Comparison of ENCODE assay signal across 25 cellular contexts in the genomic region with DNA sequence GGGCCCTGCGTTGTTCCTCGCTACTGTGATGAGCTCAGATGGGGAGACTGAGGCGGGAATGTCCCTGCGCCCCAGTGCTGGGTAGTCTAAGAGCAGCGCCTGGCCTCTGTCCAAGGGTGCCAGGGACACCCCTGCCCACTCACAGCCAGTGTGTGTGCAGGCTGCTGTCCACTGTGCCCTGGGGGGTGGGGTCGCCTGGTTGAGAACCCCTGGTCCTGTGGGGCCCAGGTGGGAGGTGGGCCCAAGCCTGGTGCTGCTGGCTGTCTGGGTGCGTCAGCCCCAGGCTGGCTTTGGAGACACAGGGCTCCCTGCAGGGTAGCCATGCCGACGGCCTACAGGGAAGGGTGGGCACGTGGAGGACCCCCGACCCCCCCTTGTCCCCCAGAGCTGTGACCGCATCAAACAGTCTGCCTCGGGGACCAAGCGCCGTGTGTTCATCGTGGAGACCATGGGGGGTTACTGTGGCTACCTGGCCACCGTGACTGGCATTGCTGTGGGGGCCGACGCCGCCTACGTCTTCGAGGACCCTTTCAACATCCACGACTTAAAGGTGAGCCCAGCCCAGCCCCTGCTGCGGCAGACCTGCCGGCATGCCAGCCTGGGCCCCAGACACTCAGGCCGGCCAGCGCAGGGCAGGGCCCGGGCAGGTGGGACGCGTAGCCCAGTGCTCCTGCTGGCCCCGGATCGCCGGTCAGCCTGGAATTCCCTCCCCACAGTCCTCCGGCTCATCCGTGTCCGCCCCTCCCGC. TPM values are rescaled to one million over a fixed set of nuclear protein-coding genes. Genes with fewer than 3 reads are reported as not detected.
DNase-seq lines count a peak whose midpoint lies in the region; ATAC-seq, FAIRE-seq and TF ChIP-seq lines count a peak whose summit lies in the region.
"Had no signal": no experiment of that assay in that cellular context is flagged by ENCODE, and none has a peak within 500 bp of the region (broad histone marks: within the 10 kb centered on the region; RNA-seq: fewer than 3 reads in every experiment).

No MANE protein-coding gene starts in this region.

- TF ChIP-seq RAD21 in GM12878 (IDR thresholded peaks at IDR 0.05; ENCODE audit: insufficient read depth, low read depth, low read length) = no peak
- TF ChIP-seq RAD21 in H1 (IDR thresholded peaks at IDR 0.05 in 1 of 2, conservative IDR thresholded peaks at IDR 0.05 in 1 of 2; ENCODE audit: low read depth in 2 of 2, low read length in 2 of 2) = no peak

- H3K27ac ChIP-seq in GM12878 (ENCODE audit: control insufficient read depth, insufficient read depth) (no peak overlapping the region), H1 (ENCODE audit: low read depth, low read length) (no peak overlapping the region), skeletal muscle tissue (ENCODE audit: low read depth, low read length) (no peak overlapping the region)
- H3K27ac ChIP-seq: GM23248 had no signal

- no peaks in the 10 kb centered on the region for H3K79me1 ChIP-seq in H1 (ENCODE audit: low read depth, low read length)

- no peak overlapping the region for H3K9ac ChIP-seq in GM12878 (ENCODE audit: control insufficient read depth, insufficient read depth, low read length)
- no peak overlapping the region for H3K9ac ChIP-seq in H1 (replicated peaks in 1 of 4; ENCODE audit: extremely low read depth in 1 of 4, low read depth in 3 of 4, low read length in 3 of 4)
- peak overlapping the region in 2 of 3 donors; percentile 4 to 89 for H3K9ac ChIP-seq in skeletal muscle tissue (ENCODE audit: low read depth in 1 of 3, low read length in 3 of 3)
- H3K9ac ChIP-seq: GM23248 had no signal

- H3K27me3 ChIP-seq in GM12878 (replicated peaks in 1 of 2; ENCODE audit: control insufficient read depth in 2 of 2, insufficient read depth in 2 of 2, low read length in 1 of 2) (no peaks in the 10 kb centered on the region), H1 (replicated peaks in 1 of 4; ENCODE audit: control insufficient read depth in 3 of 4, extremely low read depth in 1 of 4, insufficient read depth in 3 of 4, low read length in 3 of 4) (no peaks in the 10 kb centered on the region), skeletal muscle tissue (ENCODE audit: control insufficient read depth in 3 of 3, insufficient read depth in 3 of 3, low read length in 3 of 3) (no peaks in the 10 kb centered on the region)

- SMC1A ChIA-PET in GM12878 (lab: Charles Lee; ENCODE audit: uncharacterized antibody, unreplicated experiment) = no interaction called here

- H3K18ac ChIP-seq in H1 (ENCODE audit: extremely low read depth, low read length) = no peak overlapping the region

- no peak overlapping the region for H3K27ac Mint-ChIP-seq in T-cell
- H3K27ac Mint-ChIP-seq: CD4-positive, alpha-beta memory T cell; H9; HFFc6 had no signal

- no peak overlapping the region for H3K4ac ChIP-seq in H1 (replicated peaks; ENCODE audit: insufficient read length, low read depth, low read length)

- H4K5ac ChIP-seq in H1 (ENCODE audit: insufficient read length, low read depth, low read length) = no peak overlapping the region

- WGBS in GM12878 (ENCODE audit: insufficient coverage, insufficient replicate concordance, low lambda C conversion rate, missing lambda C conversion rate) = 93% methylated on average over 36 of the region's 37 CpGs
- WGBS in H1 (ENCODE audit: extremely low coverage in 1 of 2, insufficient coverage in 1 of 2, insufficient read length in 1 of 2, insufficient replicate concordance in 2 of 2, low coverage in 1 of 2, low lambda C conversion rate in 2 of 2, missing lambda C conversion rate in 1 of 2), 2 experiments = 92% methylated on average over 31 of the region's 37 CpGs; no CpG with 5 or more reads in 1 of the 2 experiments

- ATAC-seq in GM12878 (no peak), T-cell (replicated peaks in 1 of 4) (no peak)
- ATAC-seq: HCT116 had no signal

- H4K20me1 ChIP-seq in GM12878 (ENCODE audit: control insufficient read depth, insufficient read depth) (no peaks in the 10 kb centered on the region), H1 (replicated peaks in 1 of 2; ENCODE audit: control insufficient read depth in 1 of 2, insufficient read depth in 2 of 2, low read length in 2 of 2) (peaks cover 0 to 2% of the 10 kb centered on the region in 2 experiments)

- no peak overlapping the region for H2BK5ac ChIP-seq in H1 (ENCODE audit: low read depth, low read length)

- no peak overlapping the region for H2BK12ac ChIP-seq in H1 (ENCODE audit: low read depth, low read length)

- no peak overlapping the region for H2BK120ac ChIP-seq in H1 (replicated peaks; ENCODE audit: low read depth, low read length)

- DNase-seq in GM12878 (ENCODE audit: low read depth, low spot score) = no peak
- DNase-seq in H1 (ENCODE audit: low read depth in 1 of 2, low spot score in 2 of 2) = no peak
- DNase-seq in NCI-H510A treated with DMSO at 0.1 percent for 48 hours (lab: John Stamatoyannopoulos, UW) = no peak
- DNase-seq in T-cell = no peak
- DNase-seq in effector CD8-positive, alpha-beta T cell (lab: John Stamatoyannopoulos, UW) = no peak
- DNase-seq: C1 segment of cervical spinal cord; Calu3; CD4-positive, alpha-beta memory T cell; COR-L47; DMS53; DMS79 treated with DMSO at 0.1 percent for 48 hours; GF-D8; GM23248; H9; HFFc6 had no signal

- no peak overlapping the region for H2AFZ ChIP-seq in GM12878 (ENCODE audit: control insufficient read depth, low read depth, low read length)
- no peak overlapping the region for H2AFZ ChIP-seq in H1 (ENCODE audit: low read length)
- H2AFZ ChIP-seq: GM23248 had no signal

- H2BK15ac ChIP-seq in H1 (ENCODE audit: low read length) = no peak overlapping the region

- H3K4me3 ChIP-seq in GM12878 (no peak overlapping the region), H1 (ENCODE audit: extremely low read depth in 1 of 4, insufficient read depth in 2 of 4, low read depth in 3 of 4, low read length in 4 of 4) (no peak overlapping the region), skeletal muscle tissue (ENCODE audit: low read length in 3 of 3) (peak overlapping the region in 1 of 3 donors; percentile 85)
- H3K4me3 ChIP-seq: GM23248 had no signal

- intact Hi-C loops in GM12878 (cut with micrococcal nuclease; ENCODE audit: unreplicated experiment) = no loop called here

- H3K9me3 ChIP-seq in GM12878 (replicated peaks; ENCODE audit: control insufficient read depth, insufficient read depth, low read length) (no peaks in the 10 kb centered on the region), H1 (ENCODE audit: insufficient read depth in 2 of 2, low read depth in 1 of 2, low read length in 1 of 2) (no peaks in the 10 kb centered on the region), skeletal muscle tissue (ENCODE audit: control insufficient read depth in 3 of 3, low read length in 3 of 3) (no peaks in the 10 kb centered on the region)

- H3K4me3 Mint-ChIP-seq in T-cell = no peak overlapping the region
- H3K4me3 Mint-ChIP-seq: CD4-positive, alpha-beta memory T cell; H9; HFFc6 had no signal

- no peak overlapping the region for H3K56ac ChIP-seq in H1 (replicated peaks; ENCODE audit: insufficient read length, low read depth, low read length)

- no TSS peak for BruUV-seq in GM12878 (replicated peaks; lab: Mats Ljungman, UMichigan)

- no peak overlapping the region for H2AK5ac ChIP-seq in H1 (ENCODE audit: low read depth, low read length)

- H4K91ac ChIP-seq in H1 (replicated peaks; ENCODE audit: insufficient read length, low read length) = no peak overlapping the region

- FAIRE-seq in GM12878 (lab: Jason Lieb, UNC) (no peak), H1 (lab: Jason Lieb, UNC) (no peak)
- FAIRE-seq: GM12892, GM19239 had no signal

- H3K23me2 ChIP-seq in H1 (ENCODE audit: low read depth, low read length) = no peaks in the 10 kb centered on the region

- H3K9me3 Mint-ChIP-seq in T-cell = no peaks in the 10 kb centered on the region
- H3K9me3 Mint-ChIP-seq: CD4-positive, alpha-beta memory T cell; H9; HFFc6 had no signal

- peaks cover 2% of the 10 kb centered on the region for H3K36me3 Mint-ChIP-seq in T-cell

- H3K23ac ChIP-seq in H1 (ENCODE audit: insufficient read length) = no peak overlapping the region

- H3K27me3 Mint-ChIP-seq in T-cell = no peaks in the 10 kb centered on the region
- H3K27me3 Mint-ChIP-seq: CD4-positive, alpha-beta memory T cell had no signal

- no peaks in the 10 kb centered on the region for H3K79me2 ChIP-seq in GM12878 (ENCODE audit: control insufficient read depth, insufficient read depth, low read length)
- no peaks in the 10 kb centered on the region for H3K79me2 ChIP-seq in H1 (ENCODE audit: control insufficient read depth in 1 of 2, insufficient read depth in 2 of 2, low read length in 2 of 2)

- in situ Hi-C loops in GM12878 (cut with MboI) = no loop called here

- H3K4me1 ChIP-seq in GM12878 (ENCODE audit: control insufficient read depth, insufficient read depth, low read length) = no peaks in the 10 kb centered on the region
- H3K4me1 ChIP-seq in H1 (replicated peaks in 1 of 4; ENCODE audit: control insufficient read depth in 3 of 4, insufficient read depth in 4 of 4, low read length in 3 of 4) = no peaks in the 10 kb centered on the region
- peaks cover 0 to 11% (median 0%) of the 10 kb centered on the region in 3 donors for H3K4me1 ChIP-seq in skeletal muscle tissue (ENCODE audit: control insufficient read depth in 3 of 3, insufficient read depth in 3 of 3, low read length in 3 of 3)

- H2BK20ac ChIP-seq in H1 (ENCODE audit: low read length) = no peak overlapping the region

- TF ChIP-seq EP300 in GM12878 (IDR thresholded peaks at IDR 0.05; ENCODE audit: borderline replicate concordance in 1 of 2, control insufficient read depth in 1 of 2, low read depth in 2 of 2, low read length in 2 of 2) (no peak), H1 (IDR thresholded peaks at IDR 0.05; ENCODE audit: borderline replicate concordance in 1 of 2, low read depth in 2 of 2, low read length in 2 of 2) (no peak)

- no peak overlapping the region for H3K14ac ChIP-seq in H1 (ENCODE audit: insufficient read length)

- CTCF ChIA-PET in GM12878 (lab: Yijun Ruan, JAX) = no interaction called here
- CTCF ChIA-PET in H1 (lab: Charles Lee; ENCODE audit: partially characterized antibody) = no interaction called here
- CTCF ChIA-PET in T-cell (lab: Charles Lee) = no interaction called here

- RAD21 ChIA-PET in GM12878 (lab: Charles Lee; ENCODE audit: unreplicated experiment) = no interaction called here

- H3K36me3 ChIP-seq in GM12878 (ENCODE audit: control insufficient read depth in 2 of 2, insufficient read depth in 2 of 2, low read length in 1 of 2) (peaks cover 3 to 24% of the 10 kb centered on the region in 2 experiments; a peak in 3 of 4 replicates), H1 (ENCODE audit: control insufficient read depth in 2 of 4, insufficient read depth in 4 of 4, low read length in 3 of 4) (peaks cover 0 to 38% (median 1%) of the 10 kb centered on the region in 4 experiments; a peak in 2 of 8 replicates), skeletal muscle tissue (ENCODE audit: control insufficient read depth in 3 of 3, insufficient read depth in 3 of 3, low read length in 3 of 3) (peaks cover 4 to 21% (median 13%) of the 10 kb centered on the region in 3 donors)

- H4K8ac ChIP-seq in H1 (ENCODE audit: extremely low read depth, insufficient read depth, low read length) = 0 out of 2 replicates have a peak overlapping the region, but pooled peaks have one; percentile 14

- H3K4me2 ChIP-seq in GM12878 (ENCODE audit: control insufficient read depth, insufficient read depth) (no peak overlapping the region), H1 (ENCODE audit: insufficient read depth in 1 of 2, low read depth in 2 of 2, low read length in 2 of 2) (no peak overlapping the region)

- TF ChIP-seq CTCF in GM12878 (IDR thresholded peaks at IDR 0.05 in 2 of 3, conservative IDR thresholded peaks at IDR 0.05 in 1 of 3; ENCODE audit: control insufficient read depth in 2 of 3, extremely low read depth in 1 of 3, insufficient read depth in 1 of 3, low read depth in 3 of 3, low read length in 3 of 3) = no peak
- no peak for TF ChIP-seq CTCF in H1 (IDR thresholded peaks at IDR 0.05; ENCODE audit: control extremely low read depth in 1 of 3, insufficient read depth in 1 of 3, low read depth in 1 of 3, low read length in 3 of 3)

- TF ChIP-seq POLR2A in GM12878 (IDR thresholded peaks at IDR 0.05; ENCODE audit: low read depth, low read length) = no peak
- no peak for TF ChIP-seq POLR2A in H1 (IDR thresholded peaks at IDR 0.05; ENCODE audit: control extremely low read depth in 1 of 2, low read depth in 2 of 2, low read length in 2 of 2)

- POLR2A ChIA-PET in GM12878 (lab: Charles Lee) = no interaction called here
- POLR2A ChIA-PET in H1 (lab: Charles Lee; ENCODE audit: partially characterized antibody) = interaction anchor here (1.5 to 1.7 kb wide), 2 partner anchors 9 to 14 kb away, joined by 4 to 8 read pairs; no protein-coding TSS in a partner anchor
- POLR2A ChIA-PET in T-cell (lab: Charles Lee) = no interaction called here

- no peaks in the 10 kb centered on the region for H3K4me1 Mint-ChIP-seq in T-cell
- H3K4me1 Mint-ChIP-seq: CD4-positive, alpha-beta memory T cell; H9 had no signal

RNA-seq across cellular contexts. Expression of gene CFAP410, which starts 14.9 kb away (rescaled TPM):
- 19.8 and 23.7 TPM in 2 replicates for total RNA-seq in GM12878 (2013; cell fraction: nucleolus; rRNA removed)
- 16.8 and 24.6 TPM in 2 replicates for total RNA-seq in GM12878 (2014; rRNA removed)
- 2.6 and 2.8 TPM in 2 replicates for total RNA-seq in GM12878 (2014; rRNA removed; fragmentation: Illumina TruSeq; extraction: Trizol)
- total RNA-seq in GM12878 (2021) = 20.3 and 23.6 TPM in 2 replicates
- 4.9 TPM for polyA plus RNA-seq in GM12878 (2011; ENCODE audit: low read depth)
- polyA plus RNA-seq in GM12878 (2011; rRNA removed) = 2.8 and 5.2 TPM in 2 replicates
- 8.2 and 16.1 TPM in 2 replicates for polyA plus RNA-seq in GM12878 (2011; cell fraction: cytosol; rRNA removed)
- 87.0 and 101 TPM in 2 replicates for polyA plus RNA-seq in GM12878 (2011; cell fraction: nucleus; rRNA removed)
- 21.9 and 22.9 TPM in 2 replicates for polyA plus RNA-seq in GM12878 (2012)
- polyA plus RNA-seq in GM12878 (2014; fragmentation: Illumina TruSeq; extraction: Trizol) = 0.52 and 1.3 TPM in 2 replicates
- 1 to 10 TPM in 1 of 2 experiments, under 1 TPM in 1; 0.14 to 2.1 TPM for polyA plus RNA-seq in GM12878 (2014; fragmentation: Nextera tagmentation; extraction: Ambion mirVana)
- polyA plus RNA-seq in GM12878 (2014; rRNA removed) = 24.8 and 27.1 TPM in 2 replicates
- 10 to 100 TPM; 17.5 to 20.9 TPM for polyA plus RNA-seq in GM12878 (2016; fragmentation: Nextera tagmentation; extraction: Ambion mirVana)
- polyA minus RNA-seq in GM12878 (2011; rRNA and poly(A)+ RNA removed) = 1.4 and 5.8 TPM in 2 replicates
- 1.8 and 2.8 TPM in 2 replicates for polyA minus RNA-seq in GM12878 (2011; cell fraction: cytosol; rRNA and poly(A)+ RNA removed)
- 7.5 and 11.9 TPM in 2 replicates for polyA minus RNA-seq in GM12878 (2011; cell fraction: nucleus; rRNA and poly(A)+ RNA removed)
- total RNA-seq in H1 (2021; fragmentation: NEBNext Ultra II Directional; extraction: Animal tissue kit (Norgen Biotek cat#: 25700)) = 10.6 and 11.6 TPM in 2 replicates
- 12.0 and 20.5 TPM in 2 replicates for polyA plus RNA-seq in H1 (2011; rRNA removed)
- 14.8 TPM for polyA plus RNA-seq in H1 (2011; cell fraction: cytosol; rRNA removed)
- 59.6 TPM for polyA plus RNA-seq in H1 (2011; cell fraction: nucleus; rRNA removed)
- polyA plus RNA-seq in H1 (2012, experiment 1 of 2) = 6.5 to 11.7 TPM (median 11.0 TPM) in 4 replicates
- polyA plus RNA-seq in H1 (2012, experiment 2 of 2) = 5.2 TPM
- polyA plus RNA-seq in H1 (2013, experiment 1 of 2) = 9.3 TPM
- 7.4 TPM for polyA plus RNA-seq in H1 (2013, experiment 2 of 2)
- 2.4 and 2.6 TPM in 2 replicates for polyA minus RNA-seq in H1 (2011; rRNA and poly(A)+ RNA removed)
- polyA minus RNA-seq in H1 (2011; cell fraction: cytosol; rRNA and poly(A)+ RNA removed) = 4.1 TPM
- 7.8 TPM for polyA minus RNA-seq in H1 (2011; cell fraction: nucleus; rRNA and poly(A)+ RNA removed)
- total RNA-seq in skeletal muscle tissue = 11.0 TPM
- 10 to 100 TPM; 58.8 to 72.1 (median 60.8) TPM for total RNA-seq in T-cell

RNA-seq across cellular contexts. Expression of gene PFKL, which starts 24.4 kb away (rescaled TPM):
- 144 and 180 TPM in 2 replicates for total RNA-seq in GM12878 (2013; cell fraction: nucleolus; rRNA removed)
- total RNA-seq in GM12878 (2014; rRNA removed) (127 and 146 TPM in 2 replicates), GM12878 (2014; rRNA removed; fragmentation: Illumina TruSeq; extraction: Trizol) (52.6 and 56.1 TPM in 2 replicates), GM12878 (2021) (192 and 194 TPM in 2 replicates), skeletal muscle tissue (72.0 TPM), T-cell (100 to 1,000 TPM; 125 to 200 (median 162) TPM)
- 60.4 TPM for polyA plus RNA-seq in GM12878 (2011; ENCODE audit: low read depth)
- polyA plus RNA-seq in GM12878 (2011; rRNA removed) (43.3 and 94.2 TPM in 2 replicates), GM12878 (2014; fragmentation: Illumina TruSeq; extraction: Trizol) (7.8 and 45.7 TPM in 2 replicates), GM12878 (2014; fragmentation: Nextera tagmentation; extraction: Ambion mirVana) (10 to 100 TPM in 1 of 2 experiments, 1 to 10 TPM in 1; 1.2 to 11.2 TPM), GM12878 (2014; rRNA removed) (130 and 154 TPM in 2 replicates), GM12878 (2016; fragmentation: Nextera tagmentation; extraction: Ambion mirVana) (100 to 1,000 TPM; 184 to 191 TPM), H1 (2011; rRNA removed) (80.2 and 106 TPM in 2 replicates)
- polyA plus RNA-seq in GM12878 (2011; cell fraction: cytosol; rRNA removed) = 130 and 162 TPM in 2 replicates
- 550 and 578 TPM in 2 replicates for polyA plus RNA-seq in GM12878 (2011; cell fraction: nucleus; rRNA removed)
- 148 and 190 TPM in 2 replicates for polyA plus RNA-seq in GM12878 (2012)
- 76.6 and 156 TPM in 2 replicates for polyA minus RNA-seq in GM12878 (2011; rRNA and poly(A)+ RNA removed)
- 59.1 and 73.4 TPM in 2 replicates for polyA minus RNA-seq in GM12878 (2011; cell fraction: cytosol; rRNA and poly(A)+ RNA removed)
- polyA minus RNA-seq in GM12878 (2011; cell fraction: nucleus; rRNA and poly(A)+ RNA removed) = 62.3 and 85.3 TPM in 2 replicates
- 76.7 and 82.3 TPM in 2 replicates for total RNA-seq in H1 (2021; fragmentation: NEBNext Ultra II Directional; extraction: Animal tissue kit (Norgen Biotek cat#: 25700))
- 87.2 TPM for polyA plus RNA-seq in H1 (2011; cell fraction: cytosol; rRNA removed)
- 210 TPM for polyA plus RNA-seq in H1 (2011; cell fraction: nucleus; rRNA removed)
- polyA plus RNA-seq in H1 (2012, experiment 1 of 2) = 40.8 to 95.9 TPM (median 88.0 TPM) in 4 replicates
- polyA plus RNA-seq in H1 (2012, experiment 2 of 2) = 60.1 TPM
- 42.3 TPM for polyA plus RNA-seq in H1 (2013, experiment 1 of 2)
- 40.2 TPM for polyA plus RNA-seq in H1 (2013, experiment 2 of 2)
- 32.1 and 43.0 TPM in 2 replicates for polyA minus RNA-seq in H1 (2011; rRNA and poly(A)+ RNA removed)
- polyA minus RNA-seq in H1 (2011; cell fraction: cytosol; rRNA and poly(A)+ RNA removed) = 45.9 TPM
- 49.0 TPM for polyA minus RNA-seq in H1 (2011; cell fraction: nucleus; rRNA and poly(A)+ RNA removed)

RNA-seq across cellular contexts. Expression of gene TRPM2, which starts 29.1 kb away (rescaled TPM):
- total RNA-seq in GM12878 (2013; cell fraction: nucleolus; rRNA removed) = 0.42 and 0.61 TPM in 2 replicates
- total RNA-seq in GM12878 (2014; rRNA removed) (2.6 and 2.7 TPM in 2 replicates), GM12878 (2014; rRNA removed; fragmentation: Illumina TruSeq; extraction: Trizol) (3.5 and 4.4 TPM in 2 replicates), GM12878 (2021) (9.1 and 9.9 TPM in 2 replicates), skeletal muscle tissue (1.6 TPM), T-cell (1 to 10 TPM; 1.2 to 8.6 (median 3.6) TPM)
- 4.9 TPM for polyA plus RNA-seq in GM12878 (2011; ENCODE audit: low read depth)
- polyA plus RNA-seq in GM12878 (2011; rRNA removed) (0.03 and 0.17 TPM in 2 replicates), GM12878 (2014; fragmentation: Illumina TruSeq; extraction: Trizol) (0.86 and 2.4 TPM in 2 replicates), GM12878 (2014; fragmentation: Nextera tagmentation; extraction: Ambion mirVana) (under 1 TPM; 0.34 to 0.82 TPM), GM12878 (2014; rRNA removed) (4.1 and 4.8 TPM in 2 replicates), GM12878 (2016; fragmentation: Nextera tagmentation; extraction: Ambion mirVana) (1 to 10 TPM; 2.5 to 3.7 TPM), H1 (2011; rRNA removed) (0.17 and 0.27 TPM in 2 replicates)
- polyA plus RNA-seq in GM12878 (2011; cell fraction: cytosol; rRNA removed) = 0.03 TPM in 1 of 2 replicates, not detected in the other
- 0.22 and 0.30 TPM in 2 replicates for polyA plus RNA-seq in GM12878 (2011; cell fraction: nucleus; rRNA removed)
- 5.5 and 6.1 TPM in 2 replicates for polyA plus RNA-seq in GM12878 (2012)
- 0.05 TPM in 1 of 2 replicates, not detected in the other for polyA minus RNA-seq in GM12878 (2011; rRNA and poly(A)+ RNA removed)
- polyA minus RNA-seq in GM12878 (2011; cell fraction: cytosol; rRNA and poly(A)+ RNA removed) = 4.4 TPM in 1 of 2 replicates, not detected in the other
- polyA minus RNA-seq in GM12878 (2011; cell fraction: nucleus; rRNA and poly(A)+ RNA removed) = under 0.01 and 0.38 TPM in 2 replicates
- total RNA-seq in H1 (2021; fragmentation: NEBNext Ultra II Directional; extraction: Animal tissue kit (Norgen Biotek cat#: 25700)) = 0.28 and 0.36 TPM in 2 replicates
- 0.27 TPM for polyA plus RNA-seq in H1 (2011; cell fraction: cytosol; rRNA removed)
- polyA plus RNA-seq in H1 (2011; cell fraction: nucleus; rRNA removed) = 0.64 TPM
- polyA plus RNA-seq in H1 (2012, experiment 1 of 2) = 0.13 to 0.59 TPM (median 0.25 TPM) in 4 replicates
- polyA plus RNA-seq in H1 (2012, experiment 2 of 2) = 0.10 TPM
- 0.30 TPM for polyA plus RNA-seq in H1 (2013, experiment 1 of 2)
- 0.15 TPM for polyA plus RNA-seq in H1 (2013, experiment 2 of 2)
- 0.17 and 0.22 TPM in 2 replicates for polyA minus RNA-seq in H1 (2011; rRNA and poly(A)+ RNA removed)
- polyA minus RNA-seq in H1 (2011; cell fraction: cytosol; rRNA and poly(A)+ RNA removed) = 1.5 TPM
- polyA minus RNA-seq in H1 (2011; cell fraction: nucleus; rRNA and poly(A)+ RNA removed) = 1.2 TPM
- total RNA-seq: Calu3, G401 had no signal
- polyA plus RNA-seq: BJ, GM23248 had no signal

RNA-seq across cellular contexts. Expression of gene AIRE, which starts 38.6 kb away (rescaled TPM):
- total RNA-seq in GM12878 (2013; cell fraction: nucleolus; rRNA removed) = 0.81 and 0.83 TPM in 2 replicates
- total RNA-seq in GM12878 (2014; rRNA removed) (not detected in 2 replicates), GM12878 (2014; rRNA removed; fragmentation: Illumina TruSeq; extraction: Trizol) (not detected in 2 replicates), GM12878 (2021) (0.10 TPM in 1 of 2 replicates, not detected in the other), skeletal muscle tissue (not detected), T-cell (1 to 10 TPM in 1 of 5 donors, under 1 TPM in 3, not detected in 1; 0.10 to 1.2 (median 0.47) TPM)
- not detected for polyA plus RNA-seq in GM12878 (2011; ENCODE audit: low read depth)
- polyA plus RNA-seq in GM12878 (2011; rRNA removed) (0.03 and 0.05 TPM in 2 replicates), GM12878 (2014; fragmentation: Illumina TruSeq; extraction: Trizol) (not detected in 2 replicates), GM12878 (2014; fragmentation: Nextera tagmentation; extraction: Ambion mirVana) (not detected), GM12878 (2014; rRNA removed) (not detected in 2 replicates), GM12878 (2016; fragmentation: Nextera tagmentation; extraction: Ambion mirVana) (not detected), H1 (2011; rRNA removed) (0.09 and 0.20 TPM in 2 replicates)
- 0.04 and 0.08 TPM in 2 replicates for polyA plus RNA-seq in GM12878 (2011; cell fraction: cytosol; rRNA removed)
- polyA plus RNA-seq in GM12878 (2011; cell fraction: nucleus; rRNA removed) = 0.61 and 1.2 TPM in 2 replicates
- polyA plus RNA-seq in GM12878 (2012) = 0.04 TPM in 1 of 2 replicates, not detected in the other
- 0.10 and 0.15 TPM in 2 replicates for polyA minus RNA-seq in GM12878 (2011; rRNA and poly(A)+ RNA removed)
- polyA minus RNA-seq in GM12878 (2011; cell fraction: cytosol; rRNA and poly(A)+ RNA removed) = not detected in 2 replicates
- polyA minus RNA-seq in GM12878 (2011; cell fraction: nucleus; rRNA and poly(A)+ RNA removed) = 0.10 and 0.12 TPM in 2 replicates
- 0.10 TPM in 1 of 2 replicates, not detected in the other for total RNA-seq in H1 (2021; fragmentation: NEBNext Ultra II Directional; extraction: Animal tissue kit (Norgen Biotek cat#: 25700))
- polyA plus RNA-seq in H1 (2011; cell fraction: cytosol; rRNA removed) = 0.10 TPM
- polyA plus RNA-seq in H1 (2011; cell fraction: nucleus; rRNA removed) = 1.0 TPM
- 0.16 to 0.23 TPM (median 0.20 TPM) in 3 of 4 replicates, not detected in the other for polyA plus RNA-seq in H1 (2012, experiment 1 of 2)
- 0.09 TPM for polyA plus RNA-seq in H1 (2012, experiment 2 of 2)
- 0.02 TPM for polyA plus RNA-seq in H1 (2013, experiment 1 of 2)
- not detected for polyA plus RNA-seq in H1 (2013, experiment 2 of 2)
- polyA minus RNA-seq in H1 (2011; rRNA and poly(A)+ RNA removed) = 0.06 and 0.10 TPM in 2 replicates
- not detected for polyA minus RNA-seq in H1 (2011; cell fraction: cytosol; rRNA and poly(A)+ RNA removed)
- 0.30 TPM for polyA minus RNA-seq in H1 (2011; cell fraction: nucleus; rRNA and poly(A)+ RNA removed)
- total RNA-seq: A172; A673; Calu3; CD4-positive, alpha-beta memory T cell; Daoy; GM23248; H4 had no signal
- polyA plus RNA-seq: GM23248 had no signal

Comparison
In these comparisons a context has a peak if more than half of its experiments do, and no peak if none do; other contexts are left out.
1. H3K9ac ChIP-seq: peak in skeletal muscle tissue (2 of 3); none in GM12878 (single experiment) and H1 (0 of 4).